Comparison of ENCODE assay signal across 28 cellular contexts in the genomic region with DNA sequence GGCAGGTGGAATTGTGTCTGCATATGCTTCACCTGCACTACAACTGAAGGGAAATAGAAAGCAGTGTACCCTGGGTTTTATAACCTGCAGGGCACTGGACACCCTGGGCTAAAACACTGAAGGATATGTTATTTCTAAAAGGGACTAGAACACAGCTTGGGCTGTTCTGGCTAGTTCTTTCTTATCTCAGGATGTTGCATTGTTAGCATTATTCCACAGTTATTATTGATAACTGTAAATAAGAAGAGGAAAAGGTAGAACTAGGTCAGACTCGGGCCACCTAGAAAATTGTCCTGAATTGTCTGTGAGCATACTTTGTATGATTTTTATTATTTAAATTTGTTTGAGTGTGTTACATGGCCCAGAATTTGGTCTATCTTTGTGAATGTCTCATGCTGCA.
"Had no signal": no experiment of that assay in that cellular context is flagged by ENCODE, and none has a peak within 500 bp of the region (broad histone marks: within the 10 kb centered on the region; RNA-seq: fewer than 3 reads in every experiment).

No MANE protein-coding gene starts in this region.

- FAIRE-seq: endometrium, islet of Langerhans, keratinocyte had no signal

- H3K9me3 Mint-ChIP-seq: dendritic cell treated with granulocyte-macrophage colony-stimulating factor and Interleukin-4, amounts not matched to agents 40 ng/mL and 50 ng/mL, for 4 days; endodermal cell had no signal

- H3K27me3 Mint-ChIP-seq: dendritic cell treated with granulocyte-macrophage colony-stimulating factor and Interleukin-4, amounts not matched to agents 40 ng/mL and 50 ng/mL, for 4 days; effector memory CD8-positive, alpha-beta T cell; naive B cell had no signal

- H3K27ac Mint-ChIP-seq: dendritic cell treated with granulocyte-macrophage colony-stimulating factor and Interleukin-4, amounts not matched to agents 40 ng/mL and 50 ng/mL, for 4 days; effector memory CD8-positive, alpha-beta T cell; endodermal cell; mesothelial cell of epicardium; naive B cell had no signal

- H3K27ac ChIP-seq: colonic mucosa, epithelial cell of prostate, esophagus squamous epithelium, gastrocnemius medialis, heart right ventricle, left lung, lower lobe of right lung had no signal

- ATAC-seq: effector memory CD8-positive, alpha-beta T cell; esophagus mucosa; gastrocnemius medialis; heart right ventricle; left cardiac atrium; left lung; left ventricle myocardium superior; lower lobe of right lung; mucosa of descending colon had no signal

- DNase-seq: colonic mucosa; cortex of kidney; effector CD8-positive, alpha-beta T cell; effector memory CD8-positive, alpha-beta T cell; endodermal cell; erythroblast; esophagus squamous epithelium; foreskin fibroblast; foreskin melanocyte; gastrocnemius medialis; glutamatergic neuron; head of caudate nucleus; heart right ventricle; hippocampal formation; left cardiac atrium; left lung; left ventricle myocardium superior; lower lobe of right lung; mesenchymal stem cell; mucosa of descending colon; naive B cell had no signal

- H3K36me3 ChIP-seq: colonic mucosa, esophagus squamous epithelium, gastrocnemius medialis, heart right ventricle, left lung, lower lobe of right lung had no signal

- H3K4me1 ChIP-seq: colonic mucosa, esophagus squamous epithelium, gastrocnemius medialis, heart right ventricle, left lung, lower lobe of right lung had no signal

- H3K27me3 ChIP-seq: colonic mucosa, esophagus squamous epithelium, gastrocnemius medialis, heart right ventricle, left lung had no signal

- H3K4me1 Mint-ChIP-seq: endodermal cell, naive B cell had no signal

- H3K4me3 ChIP-seq: colonic mucosa, esophagus squamous epithelium, gastrocnemius medialis, heart right ventricle, left lung, lower lobe of right lung, mucosa of descending colon had no signal

- H3K4me3 Mint-ChIP-seq: dendritic cell treated with granulocyte-macrophage colony-stimulating factor and Interleukin-4, amounts not matched to agents 40 ng/mL and 50 ng/mL, for 4 days; effector memory CD8-positive, alpha-beta T cell; endodermal cell; mesothelial cell of epicardium; naive B cell had no signal

- H3K9me3 ChIP-seq: colonic mucosa, esophagus squamous epithelium, gastrocnemius medialis, lower lobe of right lung had no signal

- H3K36me3 Mint-ChIP-seq: mesothelial cell of epicardium, naive B cell had no signal
